In the genomic region with DNA sequence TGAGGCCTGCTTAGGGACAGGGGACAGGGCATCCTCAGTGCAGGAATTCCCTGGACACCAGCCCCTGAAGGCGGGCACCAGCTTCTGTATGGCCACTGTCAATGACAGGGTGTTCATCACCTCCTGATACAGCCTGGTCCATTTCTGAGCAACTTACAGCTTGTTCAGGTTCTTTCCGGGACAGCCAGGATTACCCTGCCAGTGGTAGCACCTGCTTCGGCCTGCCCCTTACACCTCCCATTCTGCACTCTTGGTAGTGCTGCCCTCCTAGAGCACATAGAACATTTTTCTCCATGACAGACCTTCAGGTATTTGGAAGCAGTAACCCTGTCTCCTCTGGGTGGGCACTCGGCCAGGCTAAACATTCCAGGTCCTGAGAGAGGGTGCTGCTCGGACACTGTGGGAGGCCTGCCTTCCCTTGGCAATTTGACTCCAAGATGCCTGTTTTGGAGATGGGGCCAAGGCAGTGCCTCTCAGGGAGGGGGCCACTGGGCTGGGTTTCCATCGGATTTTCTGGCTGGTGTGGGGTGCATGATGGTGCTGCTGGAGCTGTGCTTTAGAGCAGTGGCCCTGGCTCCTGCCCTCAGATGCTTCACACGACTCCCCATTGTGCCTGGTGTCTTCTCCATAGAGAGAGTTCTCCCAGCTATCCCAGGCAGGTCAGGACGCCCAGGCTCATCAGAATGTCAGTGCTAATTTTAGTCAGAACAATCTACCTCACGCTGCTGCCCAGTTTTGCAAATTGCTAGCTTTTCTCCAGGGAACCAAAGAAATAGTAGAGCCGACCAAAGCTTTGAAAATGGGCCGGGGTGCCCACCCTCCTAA, we compare ENCODE assay signal across 18 cellular contexts. TPM values are rescaled to one million over a fixed set of nuclear protein-coding genes. Genes with fewer than 3 reads are reported as not detected.
DNase-seq lines count a peak whose midpoint lies in the region; ATAC-seq and TF ChIP-seq lines count a peak whose summit lies in the region.
"Had no signal": no experiment of that assay in that cellular context is flagged by ENCODE, and none has a peak within 500 bp of the region (broad histone marks: within the 10 kb centered on the region; RNA-seq: fewer than 3 reads in every experiment).

No MANE protein-coding gene starts in this region.

- H3K4me1 ChIP-seq in NT2/D1 (ENCODE audit: insufficient read depth, insufficient read length) (peaks cover 9% of the 10 kb centered on the region), gastroesophageal sphincter (peaks cover 0 to 45% (median 25%) of the 10 kb centered on the region in 3 donors), transverse colon (peaks cover 0 to 17% (median 15%) of the 10 kb centered on the region in 4 donors)

- TF ChIP-seq EP300 in gastroesophageal sphincter (IDR thresholded peaks at IDR 0.05), result no peak
- no peak for TF ChIP-seq EP300 in transverse colon (IDR thresholded peaks at IDR 0.05; ENCODE audit: low read depth)

- no peak for TF ChIP-seq CTCF in gastroesophageal sphincter (IDR thresholded peaks at IDR 0.05)
- no peak for TF ChIP-seq CTCF in neural crest cell (conservative IDR thresholded peaks at IDR 0.05)
- no peak for TF ChIP-seq CTCF in transverse colon (IDR thresholded peaks at IDR 0.05)

- H3K9me3 ChIP-seq in NT2/D1 (ENCODE audit: insufficient read depth, low read length), result no peaks in the 10 kb centered on the region
- H3K9me3 ChIP-seq in gastroesophageal sphincter, result no peaks in the 10 kb centered on the region
- H3K9me3 ChIP-seq in transverse colon, result no peaks in the 10 kb centered on the region
- H3K9me3 ChIP-seq: stomach, vagina had no signal

- WGBS in gastroesophageal sphincter (ENCODE audit: low coverage in 1 of 2), 2 donors, result 80% methylated on average over 1 of the region's 11 CpGs; no CpG with 5 or more reads in 1 of the 2 donors
- WGBS in transverse colon (ENCODE audit: low coverage in 1 of 2), 2 donors, result 73% methylated on average over 11 of the region's 11 CpGs; no CpG with 5 or more reads in 1 of the 2 donors

- DNase-seq in EL (peak; percentile 28), NT2/D1 (ENCODE audit: low read depth, low spot score) (no peak), neural crest cell (ENCODE audit: low read depth, low spot score) (no peak), transverse colon (no peak), RKO (ENCODE audit: low spot score) (no peak)
- DNase-seq: activated CD4-positive, alpha-beta T cell treated with anti-CD3 and anti-CD28 coated beads, Interleukin-2, amount 10 ng/mL, durations not matched to agents 24 days and 14 days; activated naive CD4-positive, alpha-beta T cell treated with Interleukin-2 at 50 U/mL for 16 hours; brain microvascular endothelial cell; GDM1; GM23248; stomach had no signal

- peak overlapping the region; percentile 27 for H3K4me3 ChIP-seq in NT2/D1 (ENCODE audit: insufficient read length, low read depth)
- no peak overlapping the region for H3K4me3 ChIP-seq in gastroesophageal sphincter
- no peak overlapping the region for H3K4me3 ChIP-seq in transverse colon
- H3K4me3 ChIP-seq: GM23248, SJSA1, stomach had no signal

- no peaks in the 10 kb centered on the region for H3K27me3 Mint-ChIP-seq in neural crest cell (ENCODE audit: low read depth)

- H3K9ac ChIP-seq in NT2/D1 (ENCODE audit: insufficient read length, low read depth), result no peak overlapping the region
- H3K9ac ChIP-seq: GM23248 had no signal

- peaks cover 5% of the 10 kb centered on the region for H3K36me3 Mint-ChIP-seq in neural crest cell (ENCODE audit: low read depth)

- H3K27ac ChIP-seq in gastroesophageal sphincter (peak overlapping the region in 3 of 4 donors; percentile 58 to 80 (median 66)), transverse colon (no peak overlapping the region)
- H3K27ac ChIP-seq: brain microvascular endothelial cell, GM23248, SJSA1, stomach, vagina had no signal

- H3K36me3 ChIP-seq in NT2/D1 (ENCODE audit: insufficient read depth, insufficient read length, low read length), result peaks cover 3% of the 10 kb centered on the region
- no peaks in the 10 kb centered on the region for H3K36me3 ChIP-seq in gastroesophageal sphincter
- no peaks in the 10 kb centered on the region for H3K36me3 ChIP-seq in transverse colon
- H3K36me3 ChIP-seq: brain microvascular endothelial cell, stomach, vagina had no signal

- no peak for TF ChIP-seq POLR2A in gastroesophageal sphincter (IDR thresholded peaks at IDR 0.05)
- TF ChIP-seq POLR2A in transverse colon (IDR thresholded peaks at IDR 0.05), result no peak

- H3K27me3 ChIP-seq in NT2/D1 (ENCODE audit: insufficient read depth, insufficient read length), result peaks cover 2% of the 10 kb centered on the region
- peaks cover 22% of the 10 kb centered on the region for H3K27me3 ChIP-seq in gastroesophageal sphincter
- peaks cover 18% of the 10 kb centered on the region for H3K27me3 ChIP-seq in transverse colon
- H3K27me3 ChIP-seq: brain microvascular endothelial cell, SJSA1, vagina had no signal

- peak overlapping the region; percentile 64 for H3K4me3 Mint-ChIP-seq in neural crest cell
- H3K4me3 Mint-ChIP-seq: activated CD4-positive, alpha-beta T cell treated with anti-CD3 and anti-CD28 coated beads, Interleukin-2, amount 10 ng/mL, durations not matched to agents 24 days and 14 days had no signal

- in situ Hi-C loops in transverse colon (cut with MboI; ENCODE audit: low pct_ligation_motif_present in 1 of 4, low pct_unique_long_range_greater_than_20kb in 1 of 4, low sequenced_read_pairs in 3 of 4), result no loop called here

- intact Hi-C loops in transverse colon (cut with DNase I; ENCODE audit: low total_unique reads), result no loop called here

- H3K27ac Mint-ChIP-seq in neural crest cell (ENCODE audit: unreplicated experiment), result no peak overlapping the region
- H3K27ac Mint-ChIP-seq: activated CD4-positive, alpha-beta T cell treated with anti-CD3 and anti-CD28 coated beads, Interleukin-2, amount 10 ng/mL, durations not matched to agents 24 days and 14 days had no signal

- ATAC-seq in gastroesophageal sphincter (no peak), HG02870 (IDR thresholded peaks at IDR 0.05; ENCODE audit: unreplicated experiment) (no peak), HG02884 (IDR thresholded peaks at IDR 0.05; ENCODE audit: unreplicated experiment) (no peak)
- ATAC-seq: left lobe of liver had no signal

- H3K4me1 Mint-ChIP-seq in neural crest cell, result peaks cover 44% of the 10 kb centered on the region

- no peaks in the 10 kb centered on the region for H3K9me3 Mint-ChIP-seq in neural crest cell
- H3K9me3 Mint-ChIP-seq: activated CD4-positive, alpha-beta T cell treated with anti-CD3 and anti-CD28 coated beads, Interleukin-2, amount 10 ng/mL, durations not matched to agents 24 days and 14 days had no signal

RNA-seq across cellular contexts. Expression of a gene that starts 1.2 kb away (rescaled TPM):
- 1 to 10 TPM; 1.2 to 7.8 (median 2.2) TPM for total RNA-seq in gastroesophageal sphincter
- total RNA-seq in neural crest cell, result 8.7 and 9.7 TPM in 2 replicates
- not detected for total RNA-seq in transverse colon
- total RNA-seq: activated CD4-positive, alpha-beta T cell treated with anti-CD3 and anti-CD28 coated beads, Interleukin-2, amount 10 ng/mL, durations not matched to agents 24 days and 14 days; GM23248; left lobe of liver; myocyte; SJSA1; stomach; vagina had no signal

RNA-seq across cellular contexts. Expression of a gene that starts 4.4 kb away (rescaled TPM):
- 100 to 1,000 TPM; 113 to 179 (median 160) TPM for total RNA-seq in gastroesophageal sphincter
- 261 and 262 TPM in 2 replicates for total RNA-seq in neural crest cell
- total RNA-seq in transverse colon, result 100 to 1,000 TPM in 3 of 4 donors, 10 to 100 TPM in 1; 71.8 to 152 (median 137) TPM

RNA-seq across cellular contexts. Expression of a gene that starts 21.5 kb away (rescaled TPM):
- total RNA-seq in gastroesophageal sphincter, result under 1 TPM in 1 of 4 donors, not detected in 3; 0.12 TPM
- not detected in 2 replicates for total RNA-seq in neural crest cell
- total RNA-seq in transverse colon, result not detected
- total RNA-seq: GM23248, left lobe of liver, myocyte, stomach, vagina had no signal

RNA-seq across cellular contexts. Expression of a gene that starts 22.3 kb away (rescaled TPM):
- 10 to 100 TPM; 32.7 to 81.8 (median 38.2) TPM for total RNA-seq in gastroesophageal sphincter
- 47.9 and 54.3 TPM in 2 replicates for total RNA-seq in neural crest cell
- 10 to 100 TPM in 3 of 4 donors, 1 to 10 TPM in 1; 9.8 to 52.0 (median 27.2) TPM for total RNA-seq in transverse colon

RNA-seq across cellular contexts. Expression of a gene that starts 35.9 kb away (rescaled TPM):
- total RNA-seq in gastroesophageal sphincter (1 to 10 TPM in 1 of 4 donors, not detected in 3; 1.7 TPM), neural crest cell (not detected in 2 replicates), transverse colon (not detected)
- total RNA-seq: left lobe of liver, myocyte, SJSA1 had no signal

Comparison
In these comparisons a context has a peak if more than half of its experiments do, and no peak if none do; other contexts are left out.
1. H3K27ac ChIP-seq: peak in gastroesophageal sphincter (3 of 4); none in transverse colon (0 of 4).